In the genomic region with DNA sequence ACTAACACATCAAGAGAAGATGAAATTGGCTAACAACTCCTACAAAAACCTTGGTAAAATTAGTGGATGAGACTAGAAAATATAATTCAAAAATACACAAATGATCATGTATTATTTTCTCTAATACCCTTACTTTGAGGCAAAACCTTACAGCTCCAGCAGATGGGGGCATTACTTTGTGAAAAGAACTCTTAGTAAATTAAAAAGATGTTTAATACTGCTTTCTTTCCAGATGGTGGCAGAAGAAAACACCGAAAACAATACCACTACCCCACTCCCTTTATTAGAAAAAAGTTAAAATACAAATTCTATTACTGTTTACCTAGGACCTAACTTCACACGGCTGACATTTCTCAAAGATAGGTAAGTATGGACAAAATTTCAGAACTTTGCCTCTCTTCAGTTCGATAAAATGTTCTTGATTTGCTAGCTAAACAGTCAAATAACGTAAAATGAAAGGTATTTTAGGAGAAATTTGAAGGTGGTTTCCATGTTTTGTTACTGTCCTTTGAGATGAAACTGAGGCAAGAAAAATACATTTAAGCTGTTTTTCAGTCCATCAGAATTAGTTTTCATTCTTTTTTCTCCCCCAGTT, we compare ENCODE assay signal across 8 cellular contexts. TPM values are rescaled to one million over a fixed set of nuclear protein-coding genes. Genes with fewer than 3 reads are reported as not detected.
A peak's percentile ranks its signal among the peaks of the same experiment; 100 is the strongest.
DNase-seq lines count a peak whose midpoint lies in the region; ATAC-seq and TF ChIP-seq lines count a peak whose summit lies in the region.

No MANE protein-coding gene starts in this region.

- DNase-seq in Calu3 (peak; percentile 13), NCI-H524 (lab: John Stamatoyannopoulos, UW) (peak; percentile 0 to 51), MCF 10A (ENCODE audit: unreplicated experiment) (peak; percentile 50), kidney tubule cell (ENCODE audit: low spot score) (peak; percentile 64), posterior cingulate gyrus (no peak), T1000 (lab: John Stamatoyannopoulos, UW) (no peak)

- CTCF ChIA-PET in Calu3 (lab: Charles Lee) = interaction anchor here (1.2 to 2.0 kb wide), 3 partner anchors 31 to 1004 kb away, joined by 3 to 12 read pairs (median 7); a partner anchor contains a TSS
- CTCF ChIA-PET in MCF 10A (lab: Yijun Ruan, JAX) = interaction anchor here (0.6 to 2.2 kb wide), 15 partner anchors 8 to 1001 kb away, joined by 3 to 19 read pairs (median 4); a partner anchor contains a TSS

- BruUV-seq in Calu3 (replicated peaks; lab: Mats Ljungman, UMichigan) (no TSS peak), MCF 10A (replicated peaks; lab: Mats Ljungman, UMichigan) (no TSS peak)

- H3K27ac Mint-ChIP-seq in Calu3 (ENCODE audit: unreplicated experiment) (no peak overlapping the region), MCF 10A (ENCODE audit: low read depth, unreplicated experiment) (no peak overlapping the region)

- H3K9me3 Mint-ChIP-seq in Calu3 (ENCODE audit: low read depth, unreplicated experiment) (no peaks in the 10 kb centered on the region), MCF 10A (ENCODE audit: unreplicated experiment) (no peaks in the 10 kb centered on the region)

- TF ChIP-seq CTCF in Calu3 (IDR thresholded peaks at IDR 0.05; ENCODE audit: unreplicated experiment) = peak; percentile 11
- peak; percentile 72 for TF ChIP-seq CTCF in MCF 10A (IDR thresholded peaks at IDR 0.05; ENCODE audit: unreplicated experiment)

- H3K4me1 Mint-ChIP-seq in Calu3 (ENCODE audit: low read depth, unreplicated experiment) (peaks cover 6% of the 10 kb centered on the region), MCF 10A (ENCODE audit: insufficient read depth, unreplicated experiment) (no peaks in the 10 kb centered on the region)

- no peaks in the 10 kb centered on the region for H3K27me3 Mint-ChIP-seq in Calu3 (ENCODE audit: unreplicated experiment)
- H3K27me3 Mint-ChIP-seq in MCF 10A (ENCODE audit: insufficient read depth, unreplicated experiment) = no peaks in the 10 kb centered on the region

- H3K36me3 Mint-ChIP-seq in Calu3 (ENCODE audit: insufficient read depth, unreplicated experiment) (no peaks in the 10 kb centered on the region), MCF 10A (ENCODE audit: insufficient read depth, unreplicated experiment) (no peaks in the 10 kb centered on the region)

- H3K4me3 Mint-ChIP-seq in Calu3 (ENCODE audit: low read depth, unreplicated experiment) = no peak overlapping the region
- H3K4me3 Mint-ChIP-seq in MCF 10A (ENCODE audit: unreplicated experiment) = no peak overlapping the region

- ATAC-seq in GM18519 (IDR thresholded peaks at IDR 0.05; ENCODE audit: low FRiP score, unreplicated experiment) = peak; percentile 61
- ATAC-seq in HG03060 (IDR thresholded peaks at IDR 0.05; ENCODE audit: low read depth, unreplicated experiment) = peak; percentile 81

- intact Hi-C loops in Calu3 (cut with micrococcal nuclease; ENCODE audit: unreplicated experiment) (loop anchor here (1.0 to 5.0 kb wide), 2 partner anchors 212 to 519 kb away; no protein-coding TSS in a partner anchor), MCF 10A (cut with micrococcal nuclease) (loop anchor here (1.0 kb wide), 3 partner anchors 211 to 1000 kb away; no protein-coding TSS in a partner anchor), posterior cingulate gyrus (cut with DNase I) (loop anchor here (5.0 kb wide), 1 partner anchor 517 kb away; no protein-coding TSS in a partner anchor)

- POLR2A ChIA-PET in MCF 10A (lab: Yijun Ruan, JAX) = interaction anchor here (0.9 to 1.7 kb wide), 5 partner anchors 9 to 212 kb away, joined by 3 to 7 read pairs (median 3); a partner anchor contains a TSS

RNA-seq across cellular contexts. Expression of a gene that starts 30.6 kb away (rescaled TPM):
- total RNA-seq in Calu3 (2022) (59.2 and 66.2 TPM in 2 replicates), MCF 10A (2022) (38.0 and 53.3 TPM in 2 replicates)

RNA-seq across cellular contexts. Expression of a gene that starts 31.0 kb away (rescaled TPM):
- total RNA-seq in Calu3 (2022) = 32.8 and 36.4 TPM in 2 replicates
- 30.4 and 33.9 TPM in 2 replicates for total RNA-seq in MCF 10A (2022)

Comparison
In these comparisons a context has a peak if more than half of its experiments do, and no peak if none do; other contexts are left out.
1. DNase-seq: peak in Calu3 (single experiment), NCI-H524 (2 of 2), MCF 10A (single experiment) and kidney tubule cell (single experiment); none in posterior cingulate gyrus (0 of 10) and T1000 (single experiment).